8 cellular contexts compared by ENCODE assay signal in genomic region chr7:151838861-151839381, GRCh38. TPM values are rescaled to one million over a fixed set of nuclear protein-coding genes. Genes with fewer than 3 reads are reported as not detected.
DNase-seq lines count a peak whose midpoint lies in the region; ATAC-seq and TF ChIP-seq lines count a peak whose summit lies in the region.

No MANE protein-coding gene starts in this region.

- H3K27me3 ChIP-seq in SU-DHL-6 (ENCODE audit: low read length), result no peaks in the 10 kb centered on the region

- peak; percentile 16 for DNase-seq in stimulated activated naive CD4-positive, alpha-beta T cell treated with Interleukin-2 at 50 U/mL for 16 hours (lab: John Stamatoyannopoulos, UW)
- no peak for DNase-seq in NCI-H1436 (lab: John Stamatoyannopoulos, UW)
- no peak for DNase-seq in NCI-H510A (lab: John Stamatoyannopoulos, UW)

- peak overlapping the region; percentile 39 for H2AFZ ChIP-seq in SU-DHL-6 (ENCODE audit: low read depth, low read length, severe bottlenecking)

- no peaks in the 10 kb centered on the region for H3K79me2 ChIP-seq in SU-DHL-6 (ENCODE audit: insufficient read depth, low read length)

- TF ChIP-seq CTCF in SU-DHL-6 (IDR thresholded peaks at IDR 0.05; ENCODE audit: insufficient read depth, low read length, poor library complexity, severe bottlenecking), result no peak

- no peaks in the 10 kb centered on the region for H3F3A ChIP-seq in SU-DHL-6 (ENCODE audit: insufficient read depth)

- H3K27ac ChIP-seq in SU-DHL-6 (ENCODE audit: low read depth, low read length), result no peak overlapping the region

- H3K36me3 ChIP-seq in SU-DHL-6 (ENCODE audit: low read length), result no peaks in the 10 kb centered on the region

- ATAC-seq in GM18498 (IDR thresholded peaks at IDR 0.05; ENCODE audit: unreplicated experiment), result peak; percentile 79
- ATAC-seq in HG02678 (IDR thresholded peaks at IDR 0.05; ENCODE audit: unreplicated experiment), result peak; percentile 61
- ATAC-seq in esophagus mucosa, result peak; percentile 72
- no peak for ATAC-seq in SK-N-SH treated with all-trans-retinoic acid at 6 μM for 48 hours

- H3K9me2 ChIP-seq in SU-DHL-6 (replicated peaks; ENCODE audit: insufficient read depth, low read length), result no peaks in the 10 kb centered on the region

- no peak overlapping the region for H3K4me3 ChIP-seq in SU-DHL-6 (ENCODE audit: insufficient read depth, low read length, poor library complexity, severe bottlenecking)

- peak overlapping the region; percentile 59 for H3K4me2 ChIP-seq in SU-DHL-6 (ENCODE audit: low read depth, low read length, poor library complexity, severe bottlenecking)

- H4K20me1 ChIP-seq in SU-DHL-6 (ENCODE audit: low read depth, low read length), result no peaks in the 10 kb centered on the region

- H3K9ac ChIP-seq in SU-DHL-6 (ENCODE audit: low read length), result no peak overlapping the region

- no peaks in the 10 kb centered on the region for H3K9me3 ChIP-seq in SU-DHL-6 (ENCODE audit: insufficient read depth, low read length)

TF ChIP-seq in SK-N-SH treated with all-trans-retinoic acid at 6 μM for 48 hours, 23 proteins besides CTCF, POLR2A, EP300 and RAD21:
- TF ChIP-seq TSHZ2 (CRISPR knock-in tag; IDR thresholded peaks at IDR 0.05), result no peak
- TF ChIP-seq BACH2 (CRISPR knock-in tag; IDR thresholded peaks at IDR 0.05; ENCODE audit: borderline replicate concordance), result no peak
- TF ChIP-seq ZNF70 (CRISPR knock-in tag; IDR thresholded peaks at IDR 0.05), result no peak
- TF ChIP-seq POU6F1 (CRISPR knock-in tag; IDR thresholded peaks at IDR 0.05; ENCODE audit: borderline replicate concordance, low read depth), result no peak
- TF ChIP-seq CSRNP3 (CRISPR knock-in tag; IDR thresholded peaks at IDR 0.05), result no peak
- TF ChIP-seq GLIS3 (CRISPR knock-in tag; IDR thresholded peaks at IDR 0.05), result no peak
- no peak for TF ChIP-seq ZNF565 (CRISPR knock-in tag; conservative IDR thresholded peaks at IDR 0.05; ENCODE audit: low read depth)
- no peak for TF ChIP-seq RARB (CRISPR knock-in tag; IDR thresholded peaks at IDR 0.05)
- no peak for TF ChIP-seq OSR1 (CRISPR knock-in tag; IDR thresholded peaks at IDR 0.05)
- TF ChIP-seq ISL1 (CRISPR knock-in tag; IDR thresholded peaks at IDR 0.05), result no peak
- no peak for TF ChIP-seq PPARA (CRISPR knock-in tag; IDR thresholded peaks at IDR 0.05; ENCODE audit: borderline replicate concordance)
- TF ChIP-seq ZFP30 (CRISPR knock-in tag; IDR thresholded peaks at IDR 0.05), result no peak
- TF ChIP-seq CSDC2 (CRISPR knock-in tag; IDR thresholded peaks at IDR 0.05), result no peak

RNA-seq across cellular contexts. Expression of gene PRKAG2, which starts 38.0 kb away (rescaled TPM):
- 9.5 TPM for total RNA-seq in esophagus mucosa
